Comparison of ENCODE assay signal across 22 cellular contexts in genomic region chr5:36624277-36624676, GRCh38. TPM values are rescaled to one million over a fixed set of nuclear protein-coding genes. Genes with fewer than 3 reads are reported as not detected.
"Had no signal": no experiment of that assay in that cellular context is flagged by ENCODE, and none has a peak within 500 bp of the region (broad histone marks: within the 10 kb centered on the region; RNA-seq: fewer than 3 reads in every experiment).

No MANE protein-coding gene starts in this region.

- H3K9me3 ChIP-seq: mucosa of descending colon, prostate gland, right lobe of liver, stomach had no signal

- H3K36me3 ChIP-seq: neural progenitor cell, prostate gland, right lobe of liver, stomach had no signal

- H3K4me3 ChIP-seq: coronary artery, mucosa of descending colon, neural progenitor cell, prostate gland, right lobe of liver, stomach had no signal

- H3K4me1 ChIP-seq: prostate gland, right lobe of liver, stomach had no signal

- H3K27me3 ChIP-seq: neural progenitor cell, right lobe of liver, stomach had no signal

- DNase-seq: activated CD4-positive, alpha-beta T cell treated with anti-CD3 and anti-CD28 coated beads, Interleukin-2, amount 10 ng/mL, durations not matched to agents 24 days and 14 days; activated CD4-positive, CD25-positive, alpha-beta regulatory T cell; activated CD8-positive, alpha-beta T cell treated with anti-CD3 and anti-CD28 coated beads, Interleukin-2, amount 10 ng/mL, durations not matched to agents 7 days and 5 days; activated naive CD4-positive, alpha-beta T cell treated with anti-CD3 and anti-CD28 coated beads for 36 hours; activated naive CD8-positive, alpha-beta T cell treated with anti-CD3 and anti-CD28 coated beads, Interleukin-2, amount 50 U/mL, for 24 hours; activated T-cell treated with anti-CD3 and anti-CD28 coated beads, Interleukin-2, amount 50 U/mL, for 24 hours; anterior cingulate cortex; effector CD4-positive, alpha-beta T cell; hippocampal formation; islet precursor cell; mammary epithelial cell; mucosa of descending colon; naive thymus-derived CD4-positive, alpha-beta T cell; right lobe of liver; stimulated activated CD4-positive, alpha-beta T cell treated with anti-CD3 and anti-CD28 coated beads, Interleukin-4, amount 100 ng/mL, for 24 hours; stomach; trophoblast cell had no signal

- H3K4me2 ChIP-seq: neural progenitor cell had no signal

- H2AFZ ChIP-seq: neural progenitor cell had no signal

- H3K9ac ChIP-seq: neural progenitor cell had no signal

- ATAC-seq: activated CD8-positive, alpha-beta T cell treated with anti-CD3 and anti-CD28 coated beads, Interleukin-2, amount 10 ng/mL, durations not matched to agents 7 days and 5 days; activated naive CD8-positive, alpha-beta T cell treated with anti-CD3 and anti-CD28 coated beads, Interleukin-2, amount 50 U/mL, for 24 hours; left lobe of liver; mucosa of descending colon; right lobe of liver; stimulated activated effector memory CD8-positive, alpha-beta T cell treated with anti-CD3 and anti-CD28 coated beads, Interleukin-12 subunit alpha, Interleukin-12 subunit beta, amount 100 ng/mL, for 72 hours had no signal

- H3K27ac ChIP-seq: coronary artery, neural progenitor cell, prostate gland, right lobe of liver, stomach had no signal

RNA-seq across cellular contexts. Expression of gene SLC1A3, which starts 17.9 kb away (rescaled TPM):
- total RNA-seq: activated CD4-positive, alpha-beta T cell treated with anti-CD3 and anti-CD28 coated beads, Interleukin-2, amount 10 ng/mL, durations not matched to agents 24 days and 14 days; activated CD8-positive, alpha-beta T cell treated with anti-CD3 and anti-CD28 coated beads, Interleukin-2, amount 10 ng/mL, durations not matched to agents 7 days and 5 days had no signal
- polyA plus RNA-seq: naive thymus-derived CD4-positive, alpha-beta T cell had no signal
